ENCODE assay signal across 16 cellular contexts in genomic region chr20:46637861-46638366, GRCh38. TPM values are rescaled to one million over a fixed set of nuclear protein-coding genes. Genes with fewer than 3 reads are reported as not detected.
"Had no signal": no experiment of that assay in that cellular context is flagged by ENCODE, and none has a peak within 500 bp of the region (broad histone marks: within the 10 kb centered on the region; RNA-seq: fewer than 3 reads in every experiment).

No MANE protein-coding gene starts in this region.

- DNase-seq: activated B cell treated with CpG ODN at 0.5 μM for 24 hours; activated CD4-positive, alpha-beta T cell treated with anti-CD3 and anti-CD28 coated beads for 48 hours; activated CD8-positive, alpha-beta T cell treated with anti-CD3 and anti-CD28 coated beads, Interleukin-2, amount 10 ng/mL, durations not matched to agents 7 days and 5 days; activated naive CD4-positive, alpha-beta T cell; aorta; left lung; ovary; spleen; T-helper 2 cell; uterus had no signal

- H3K4me3 ChIP-seq: hepatocyte, left lung, ovary, spleen, thoracic aorta, uterus had no signal

- H3K36me3 Mint-ChIP-seq: memory B cell; natural killer cell treated with Interleukin-12 subunit alpha and Interleukin-12 subunit beta and Interleukin-15 and Interleukin-18, amount 100 ng/mL, for 72 hours had no signal

- H3K9me3 ChIP-seq: left lung, ovary, spleen, thoracic aorta, uterus had no signal

- ATAC-seq: activated CD8-positive, alpha-beta T cell treated with anti-CD3 and anti-CD28 coated beads, Interleukin-2, amount 10 ng/mL, durations not matched to agents 7 days and 5 days; esophagus mucosa; left lung; natural killer cell treated with Interleukin-12 subunit alpha and Interleukin-12 subunit beta and Interleukin-15 and Interleukin-18, amount 100 ng/mL, for 72 hours had no signal

- H3K9me3 Mint-ChIP-seq: activated B cell treated with CpG ODN at 0.5 μM for 24 hours; memory B cell; natural killer cell treated with Interleukin-12 subunit alpha and Interleukin-12 subunit beta and Interleukin-15 and Interleukin-18, amount 100 ng/mL, for 72 hours; stimulated activated naive CD8-positive, alpha-beta T cell treated with anti-CD3 and anti-CD28 coated beads, Interleukin-15, Interleukin-2, amounts not matched to agents 100 ng/mL and 50 ng/mL, for 24 hours had no signal

- H3K36me3 ChIP-seq: left lung, ovary, spleen, thoracic aorta, uterus had no signal

- H3K4me1 Mint-ChIP-seq: activated B cell treated with CpG ODN at 0.5 μM for 24 hours, memory B cell had no signal

- H3K4me1 ChIP-seq: left lung, spleen, uterus had no signal

- H3K27ac ChIP-seq: hepatocyte, left lung, ovary, spleen, thoracic aorta, uterus had no signal

- H3K27me3 ChIP-seq: hepatocyte, left lung, ovary, uterus had no signal

- H3K27ac Mint-ChIP-seq: activated B cell treated with CpG ODN at 0.5 μM for 24 hours; activated CD8-positive, alpha-beta T cell treated with anti-CD3 and anti-CD28 coated beads, Interleukin-2, amount 10 ng/mL, durations not matched to agents 7 days and 5 days; memory B cell; natural killer cell treated with Interleukin-12 subunit alpha and Interleukin-12 subunit beta and Interleukin-15 and Interleukin-18, amount 100 ng/mL, for 72 hours; stimulated activated naive CD8-positive, alpha-beta T cell treated with anti-CD3 and anti-CD28 coated beads, Interleukin-15, Interleukin-2, amounts not matched to agents 100 ng/mL and 50 ng/mL, for 24 hours had no signal

- H3K4me3 Mint-ChIP-seq: activated B cell treated with CpG ODN at 0.5 μM for 24 hours; activated CD8-positive, alpha-beta T cell treated with anti-CD3 and anti-CD28 coated beads, Interleukin-2, amount 10 ng/mL, durations not matched to agents 7 days and 5 days; memory B cell; natural killer cell treated with Interleukin-12 subunit alpha and Interleukin-12 subunit beta and Interleukin-15 and Interleukin-18, amount 100 ng/mL, for 72 hours; stimulated activated naive CD8-positive, alpha-beta T cell treated with anti-CD3 and anti-CD28 coated beads, Interleukin-15, Interleukin-2, amounts not matched to agents 100 ng/mL and 50 ng/mL, for 24 hours had no signal

RNA-seq across cellular contexts. Expression of gene SLC13A3, which starts 13.3 kb away (rescaled TPM):
- total RNA-seq: activated CD8-positive, alpha-beta T cell treated with anti-CD3 and anti-CD28 coated beads, Interleukin-2, amount 10 ng/mL, durations not matched to agents 7 days and 5 days had no signal
